ENCODE assay signal across 8 cellular contexts in the genomic region with DNA sequence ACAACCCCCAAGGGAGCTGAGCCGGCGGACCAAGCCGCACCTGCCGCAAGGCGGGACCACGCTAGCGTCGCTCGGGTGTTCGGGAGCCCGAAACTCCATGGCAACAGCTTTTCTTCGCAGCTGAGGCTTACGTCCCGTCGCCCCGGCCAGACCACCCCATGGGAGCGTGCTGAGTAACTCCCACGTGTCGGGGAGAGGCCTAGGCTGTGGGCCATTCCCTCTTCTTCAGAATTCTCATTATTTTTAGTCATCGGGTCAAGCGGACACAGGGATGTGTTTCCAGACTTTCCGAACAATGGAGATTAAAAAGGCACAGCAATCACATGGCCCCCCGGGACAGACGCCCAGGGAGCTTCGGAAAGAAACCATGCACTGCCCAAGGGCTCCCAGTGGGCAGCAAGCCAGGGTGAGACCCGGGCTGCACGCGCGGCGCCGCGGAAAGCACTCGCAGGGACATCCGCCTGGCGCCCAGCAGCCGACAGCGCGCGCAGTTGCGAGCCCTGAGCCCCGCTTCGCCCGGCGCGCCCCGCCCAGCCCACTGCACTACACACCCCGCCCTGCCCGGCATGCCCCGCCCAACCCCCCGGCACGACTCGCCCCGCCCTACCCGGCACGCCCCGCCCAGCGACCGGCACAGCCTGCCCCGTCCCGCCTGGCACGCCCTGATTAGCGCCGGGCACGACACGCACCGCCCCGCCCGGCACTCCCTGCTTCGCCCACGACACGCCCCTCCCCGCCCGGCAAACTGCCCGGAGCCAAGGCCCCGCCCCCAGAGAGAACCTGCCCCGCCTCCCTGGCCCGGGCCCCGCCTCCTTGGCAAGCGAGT. TPM values are rescaled to one million over a fixed set of nuclear protein-coding genes. Genes with fewer than 3 reads are reported as not detected.
DNase-seq lines count a peak whose midpoint lies in the region; ATAC-seq and TF ChIP-seq lines count a peak whose summit lies in the region.

No MANE protein-coding gene starts in this region.

- H3K36me3 Mint-ChIP-seq in CD14-positive monocyte = peaks cover 3 to 4% of the 10 kb centered on the region in 2 donors

- peak overlapping the region; percentile 79 for H3K4me3 ChIP-seq in lower leg skin (ENCODE audit: low read depth, poor library complexity, severe bottlenecking)

- TF ChIP-seq POLR2A in lower leg skin (IDR thresholded peaks at IDR 0.05) = no peak

- H3K4me1 Mint-ChIP-seq in CD14-positive monocyte = peaks cover 11% of the 10 kb centered on the region

- peak overlapping the region in 4 of 7 donors; percentile 19 to 85 (median 57) for H3K27ac Mint-ChIP-seq in CD14-positive monocyte

- TF ChIP-seq CTCF in CD14-positive monocyte (IDR thresholded peaks at IDR 0.05) (no peak), lower leg skin (IDR thresholded peaks at IDR 0.05) (no peak)

- peak; percentile 97 for DNase-seq in CD14-positive monocyte (ENCODE audit: low spot score)
- DNase-seq in NCI-H69 (lab: John Stamatoyannopoulos, UW) = peak; percentile 98
- DNase-seq in activated CD4-positive, alpha-beta T cell treated with anti-CD3 and anti-CD28 coated beads, Interleukin-2, amount 50 U/mL, for 24 hours (ENCODE audit: low read depth in 1 of 2, low spot score in 1 of 2) = peak; percentile 99 to 100
- DNase-seq in dermis microvascular lymphatic vessel endothelial cell (ENCODE audit: low read depth in 2 of 2) = peak; percentile 83 to 97
- DNase-seq in lower leg skin (ENCODE audit: low spot score in 2 of 2) = peak; percentile 93 to 99
- peak; percentile 99 to 100 for DNase-seq in stimulated activated CD4-positive, alpha-beta T cell treated with anti-CD3 and anti-CD28 coated beads, Interleukin-4, amount 100 ng/mL, for 4 hours

- ATAC-seq in GM19372 (IDR thresholded peaks at IDR 0.05; ENCODE audit: low read depth, unreplicated experiment) (peak; percentile 83), HG03521 (IDR thresholded peaks at IDR 0.05; ENCODE audit: unreplicated experiment) (peak; percentile 93)

- peak overlapping the region; percentile 86 to 95 for H3K4me3 Mint-ChIP-seq in CD14-positive monocyte

- 0 to 1% methylated on average over 31 to 40 of the region's 79 CpGs for WGBS in lower leg skin, 2 donors

- H3K9me3 Mint-ChIP-seq in CD14-positive monocyte = no peaks in the 10 kb centered on the region

- intact Hi-C loops in CD14-positive monocyte (cut with micrococcal nuclease) (loop anchor here in 1 of 2 donors (2.0 kb wide), 2 partner anchors 29 to 111 kb away; partner anchors contain the start of genes ATG2B, GSKIP and PAPOLA), lower leg skin (cut with DNase I; ENCODE audit: low total_unique reads) (no loop called here)

- peaks cover 24 to 47% (median 33%) of the 10 kb centered on the region in 3 donors for H3K27me3 Mint-ChIP-seq in CD14-positive monocyte (ENCODE audit: low read depth in 3 of 3)

RNA-seq across cellular contexts. Expression of gene AK7, which starts 0.4 kb away (rescaled TPM):
- polyA plus RNA-seq in CD14-positive monocyte = under 1 TPM in 1 of 2 donors, not detected in 1; 0.16 TPM
- total RNA-seq in dermis microvascular lymphatic vessel endothelial cell = 0.64 and 1.0 TPM in 2 replicates
- 10 to 100 TPM in 3 of 4 donors, 1 to 10 TPM in 1; 9.8 to 22.5 (median 11.7) TPM for total RNA-seq in lower leg skin

RNA-seq across cellular contexts. Expression of gene GSKIP, which starts 28.2 kb away (rescaled TPM):
- polyA plus RNA-seq in CD14-positive monocyte = 10 to 100 TPM; 20.7 to 24.7 TPM
- total RNA-seq in dermis microvascular lymphatic vessel endothelial cell = 21.6 and 23.3 TPM in 2 replicates
- 10 to 100 TPM; 22.6 to 37.1 (median 27.4) TPM for total RNA-seq in lower leg skin

RNA-seq across cellular contexts. Expression of gene ATG2B, which starts 28.4 kb away (rescaled TPM):
- 1 to 10 TPM in 1 of 2 donors, under 1 TPM in 1; 0.94 to 1.3 TPM for polyA plus RNA-seq in CD14-positive monocyte
- total RNA-seq in dermis microvascular lymphatic vessel endothelial cell = 15.5 and 19.2 TPM in 2 replicates
- 10 to 100 TPM; 23.8 to 44.8 (median 30.9) TPM for total RNA-seq in lower leg skin

Comparison
In these comparisons a context has a peak if more than half of its experiments do, and no peak if none do; other contexts are left out.
1. Peak in every context shown above with its lines: DNase-seq, ATAC-seq and H3K4me3 ChIP-seq.